Comparison of ENCODE assay signal across 1 cellular context in genomic region chr4:893276-893994, GRCh38.
TF ChIP-seq lines count a peak whose summit lies in the region.

No MANE protein-coding gene starts in this region.

TF ChIP-seq in GM12878, 131 proteins besides CTCF, POLR2A, EP300 and RAD21:
- TF ChIP-seq SMAD1 (IDR thresholded peaks at IDR 0.05; ENCODE audit: low read depth, partially characterized antibody), result no peak
- no peak for TF ChIP-seq ETV6 (conservative IDR thresholded peaks at IDR 0.05 in 1 of 2, IDR thresholded peaks at IDR 0.05 in 1 of 2; ENCODE audit: borderline replicate concordance in 1 of 2, low read depth in 1 of 2)
- TF ChIP-seq POU2F2 (IDR thresholded peaks at IDR 0.05; ENCODE audit: borderline replicate concordance, low read depth, low read length), result no peak
- no peak for TF ChIP-seq CBFB (IDR thresholded peaks at IDR 0.05; ENCODE audit: low read depth)
- no peak for TF ChIP-seq NRF1 (conservative IDR thresholded peaks at IDR 0.05; ENCODE audit: low read depth, low read length)
- no peak for TF ChIP-seq CHD4 (IDR thresholded peaks at IDR 0.05)
- no peak for TF ChIP-seq STAT3 (IDR thresholded peaks at IDR 0.05; ENCODE audit: low read depth, low read length)
- no peak for TF ChIP-seq KDM1A (IDR thresholded peaks at IDR 0.05; ENCODE audit: borderline replicate concordance)
- no peak for TF ChIP-seq ATF3 (IDR thresholded peaks at IDR 0.05; ENCODE audit: borderline replicate concordance, extremely low read depth, low read depth, low read length)
